Comparison of ENCODE assay signal across 1 cellular context in genomic region chr11:910589-911030, GRCh38.
TF ChIP-seq lines count a peak whose summit lies in the region.

Gene CHID1, minus strand, starts transcription at chr11:910810. Its CDS starts 5,994 bp downstream, at chr11:904816.

TF ChIP-seq in HepG2, 621 proteins besides CTCF, POLR2A, EP300 and RAD21 (continued from another document and continues in another):
- TF ChIP-seq STAT6 (CRISPR knock-in tag; IDR thresholded peaks at IDR 0.05; ENCODE audit: borderline replicate concordance) (no peak), NFE2L2 (IDR thresholded peaks at IDR 0.05; ENCODE audit: low read length) (no peak), BORCS8-MEF2B (CRISPR knock-in tag; IDR thresholded peaks at IDR 0.05) (0 out of 2 replicates have a peak, but pooled peaks have one; percentile 39), MXD4 (CRISPR knock-in tag; IDR thresholded peaks at IDR 0.05) (peak; percentile 51; the same call in 1 of the 2 replicates), ZNF547 (CRISPR knock-in tag; IDR thresholded peaks at IDR 0.05) (no peak), ATF4 (CRISPR knock-in tag; IDR thresholded peaks at IDR 0.05) (peak in 1 of 2 experiments; percentile 54; a peak in 1 of 4 replicates), SAFB2 (CRISPR knock-in tag; IDR thresholded peaks at IDR 0.05; ENCODE audit: borderline replicate concordance, low read depth) (no peak), ZBTB3 (CRISPR knock-in tag; IDR thresholded peaks at IDR 0.05; ENCODE audit: borderline replicate concordance, low read depth) (no peak), ZHX2 (IDR thresholded peaks at IDR 0.05; ENCODE audit: low read depth) (peak; percentile 19; the same call in 1 of the 2 replicates), ZHX2 (CRISPR knock-in tag; IDR thresholded peaks at IDR 0.05; ENCODE audit: borderline replicate concordance) (no peak), KAT2B (IDR thresholded peaks at IDR 0.05; ENCODE audit: borderline replicate concordance, low read depth, low read length) (no peak), MTA1 (CRISPR knock-in tag; IDR thresholded peaks at IDR 0.05; ENCODE audit: borderline replicate concordance) (no peak), TSC22D2 (CRISPR knock-in tag; IDR thresholded peaks at IDR 0.05; ENCODE audit: borderline replicate concordance) (no peak), ZNF83 (CRISPR knock-in tag; IDR thresholded peaks at IDR 0.05; ENCODE audit: borderline replicate concordance) (no peak), ZMAT3 (CRISPR knock-in tag; conservative IDR thresholded peaks at IDR 0.05) (0 out of 2 replicates have a peak, but pooled peaks have one; percentile 21), KMT2B (CRISPR knock-in tag; IDR thresholded peaks at IDR 0.05) (peak; percentile 47; the same call in 1 of the 2 replicates), SMARCC2 (IDR thresholded peaks at IDR 0.05) (no peak), GABPA (IDR thresholded peaks at IDR 0.05; ENCODE audit: low read depth, low read length) (peak; percentile 90), GABPA (CRISPR knock-in tag; IDR thresholded peaks at IDR 0.05; ENCODE audit: low read depth) (peak; percentile 76), ZNF33A (CRISPR knock-in tag; IDR thresholded peaks at IDR 0.05; ENCODE audit: borderline replicate concordance) (no peak; the same call in 1 of the 2 replicates), SMARCE1 (IDR thresholded peaks at IDR 0.05; ENCODE audit: borderline replicate concordance) (no peak), ZBTB7A (CRISPR knock-in tag; IDR thresholded peaks at IDR 0.05) (0 out of 2 replicates have a peak, but pooled peaks have one; percentile 25), RBFOX2 (IDR thresholded peaks at IDR 0.05; ENCODE audit: low read depth, low read length) (peak; percentile 75), PCBP2 (optimal IDR thresholded peaks at IDR 0.05; ENCODE audit: low read depth, low read length, poor library complexity, severe bottlenecking) (no peak), ZNF691 (CRISPR knock-in tag; IDR thresholded peaks at IDR 0.05; ENCODE audit: borderline replicate concordance, low read depth) (no peak), U2AF1 (optimal IDR thresholded peaks at IDR 0.05; ENCODE audit: low read depth, low read length) (no peak), SIX4 (CRISPR knock-in tag; IDR thresholded peaks at IDR 0.05) (no peak), AHR (CRISPR knock-in tag; IDR thresholded peaks at IDR 0.05) (0 out of 2 replicates have a peak, but pooled peaks have one; percentile 14), ZBTB2 (CRISPR knock-in tag; IDR thresholded peaks at IDR 0.05; ENCODE audit: low read depth) (peak; percentile 69; the same call in 1 of the 2 replicates), ZNF12 (CRISPR knock-in tag; IDR thresholded peaks at IDR 0.05) (no peak), ZSCAN5A (CRISPR knock-in tag; IDR thresholded peaks at IDR 0.05; ENCODE audit: borderline replicate concordance) (no peak), HNF4G (IDR thresholded peaks at IDR 0.05; ENCODE audit: borderline replicate concordance, low read depth, low read length) (no peak), HNF4G (CRISPR knock-in tag; IDR thresholded peaks at IDR 0.05; ENCODE audit: borderline replicate concordance, low read depth) (no peak), NBN (conservative IDR thresholded peaks at IDR 0.05) (no peak), ZBTB10 (CRISPR knock-in tag; IDR thresholded peaks at IDR 0.05; ENCODE audit: borderline replicate concordance) (no peak), SALL1 (CRISPR knock-in tag; IDR thresholded peaks at IDR 0.05) (peak; percentile 70), GFI1 (CRISPR knock-in tag; IDR thresholded peaks at IDR 0.05; ENCODE audit: borderline replicate concordance) (no peak), RFXANK (CRISPR knock-in tag; IDR thresholded peaks at IDR 0.05) (no peak), ZNF781 (CRISPR knock-in tag; IDR thresholded peaks at IDR 0.05; ENCODE audit: borderline replicate concordance, not compliant biosample characterization) (no peak), ZNF33B (CRISPR knock-in tag; IDR thresholded peaks at IDR 0.05) (no peak), ZNF563 (CRISPR knock-in tag; IDR thresholded peaks at IDR 0.05) (peak; percentile 57; the same call in 1 of the 2 replicates), CREB3 (CRISPR knock-in tag; IDR thresholded peaks at IDR 0.05) (no peak), KAT8 (CRISPR knock-in tag; IDR thresholded peaks at IDR 0.05) (peak; percentile 82), THRA (CRISPR knock-in tag; IDR thresholded peaks at IDR 0.05; ENCODE audit: borderline replicate concordance) (peak; percentile 36; the same call in 1 of the 2 replicates), ZNF792 (CRISPR knock-in tag; IDR thresholded peaks at IDR 0.05) (peak; percentile 26; the same call in 1 of the 2 replicates), SOX13 (IDR thresholded peaks at IDR 0.05) (no peak), SOX13 (CRISPR knock-in tag; conservative IDR thresholded peaks at IDR 0.05 in 1 of 2, IDR thresholded peaks at IDR 0.05 in 1 of 2) (no peak; a peak in 1 of 4 replicates), IKZF4 (CRISPR knock-in tag; IDR thresholded peaks at IDR 0.05; ENCODE audit: borderline replicate concordance, low read depth, not compliant biosample characterization) (no peak)
